ENCODE assay signal across 1 cellular context in genomic region chr3:127455541-127456450, GRCh38.
TF ChIP-seq lines count a peak whose summit lies in the region.

No MANE protein-coding gene starts in this region.

TF ChIP-seq in HepG2, 621 proteins besides CTCF, POLR2A, EP300 and RAD21 (continued from another document and continues in another):
- no peak for TF ChIP-seq ZHX2 (IDR thresholded peaks at IDR 0.05; ENCODE audit: low read depth)
- TF ChIP-seq ZHX2 (CRISPR knock-in tag; IDR thresholded peaks at IDR 0.05; ENCODE audit: borderline replicate concordance) = no peak
- TF ChIP-seq DPF2 (CRISPR knock-in tag; IDR thresholded peaks at IDR 0.05; ENCODE audit: borderline replicate concordance, low read depth) = no peak
- TF ChIP-seq ZNF546 (CRISPR knock-in tag; conservative IDR thresholded peaks at IDR 0.05) = no peak
- no peak for TF ChIP-seq ZNF512 (CRISPR knock-in tag; IDR thresholded peaks at IDR 0.05)
- no peak for TF ChIP-seq ZNF503 (CRISPR knock-in tag; IDR thresholded peaks at IDR 0.05)
- TF ChIP-seq NAIF1 (CRISPR knock-in tag; IDR thresholded peaks at IDR 0.05; ENCODE audit: borderline replicate concordance) = no peak
- peak; percentile 41 for TF ChIP-seq ZNF574 (CRISPR knock-in tag; IDR thresholded peaks at IDR 0.05)
- no peak for TF ChIP-seq POLR2AphosphoS5 (IDR thresholded peaks at IDR 0.05; ENCODE audit: low read depth, low read length)
- no peak for TF ChIP-seq E2F5 (CRISPR knock-in tag; conservative IDR thresholded peaks at IDR 0.05)
- no peak for TF ChIP-seq JUN (CRISPR knock-in tag; IDR thresholded peaks at IDR 0.05)
- no peak for TF ChIP-seq ZNF446 (CRISPR knock-in tag; IDR thresholded peaks at IDR 0.05)
- TF ChIP-seq ZNF598 (CRISPR knock-in tag; IDR thresholded peaks at IDR 0.05; ENCODE audit: borderline replicate concordance) = peak; percentile 23; the same call in 1 of the 2 replicates
- no peak for TF ChIP-seq ZKSCAN1 (IDR thresholded peaks at IDR 0.05; ENCODE audit: low read length)
- no peak for TF ChIP-seq ZNF652 (CRISPR knock-in tag; IDR thresholded peaks at IDR 0.05; ENCODE audit: borderline replicate concordance, low read depth)
- TF ChIP-seq ZNF430 (CRISPR knock-in tag; IDR thresholded peaks at IDR 0.05) = 0 out of 2 replicates have a peak, but pooled peaks have one; percentile 23
- no peak for TF ChIP-seq KLF11 (CRISPR knock-in tag; IDR thresholded peaks at IDR 0.05)
- 0 out of 2 replicates have a peak, but pooled peaks have one; percentile 57 for TF ChIP-seq ETV6 (CRISPR knock-in tag; conservative IDR thresholded peaks at IDR 0.05)
- TF ChIP-seq SRSF4 (IDR thresholded peaks at IDR 0.05; ENCODE audit: low read depth, low read length, poor library complexity, severe bottlenecking) = no peak
- peak; percentile 40; the same call in 1 of the 2 replicates for TF ChIP-seq TSC22D2 (CRISPR knock-in tag; IDR thresholded peaks at IDR 0.05; ENCODE audit: borderline replicate concordance)
- TF ChIP-seq MEIS2 (CRISPR knock-in tag; IDR thresholded peaks at IDR 0.05) = no peak
- TF ChIP-seq KLF13 (CRISPR knock-in tag; IDR thresholded peaks at IDR 0.05) = no peak
- TF ChIP-seq NR2F6 (IDR thresholded peaks at IDR 0.05) = no peak
- no peak for TF ChIP-seq NR2F6 (CRISPR knock-in tag; IDR thresholded peaks at IDR 0.05)
- TF ChIP-seq ZSCAN25 (CRISPR knock-in tag; IDR thresholded peaks at IDR 0.05) = no peak
- no peak for TF ChIP-seq ARNTL (CRISPR knock-in tag; IDR thresholded peaks at IDR 0.05)
- no peak for TF ChIP-seq ZNF552 (CRISPR knock-in tag; IDR thresholded peaks at IDR 0.05; ENCODE audit: borderline replicate concordance)
- no peak for TF ChIP-seq BRF2 (CRISPR knock-in tag; IDR thresholded peaks at IDR 0.05)
- TF ChIP-seq JDP2 (CRISPR knock-in tag; IDR thresholded peaks at IDR 0.05; ENCODE audit: borderline replicate concordance) = no peak
- no peak for TF ChIP-seq CAMTA2 (CRISPR knock-in tag; IDR thresholded peaks at IDR 0.05; ENCODE audit: borderline replicate concordance)
- TF ChIP-seq NRL (CRISPR knock-in tag; IDR thresholded peaks at IDR 0.05; ENCODE audit: borderline replicate concordance) = no peak; the same call in 1 of the 2 replicates
- no peak for TF ChIP-seq ZBTB34 (CRISPR knock-in tag; IDR thresholded peaks at IDR 0.05)
- no peak for TF ChIP-seq RNF2 (conservative IDR thresholded peaks at IDR 0.05; ENCODE audit: low read depth)
- TF ChIP-seq RAD51 (IDR thresholded peaks at IDR 0.05; ENCODE audit: borderline replicate concordance) = no peak
- no peak for TF ChIP-seq SNAPC5 (CRISPR knock-in tag; IDR thresholded peaks at IDR 0.05; ENCODE audit: borderline replicate concordance)
- no peak for TF ChIP-seq ZNF343 (CRISPR knock-in tag; IDR thresholded peaks at IDR 0.05)
- no peak for TF ChIP-seq NFE2L1 (CRISPR knock-in tag; IDR thresholded peaks at IDR 0.05; ENCODE audit: borderline replicate concordance)
- no peak for TF ChIP-seq ZNF160 (CRISPR knock-in tag; IDR thresholded peaks at IDR 0.05)
- TF ChIP-seq ZNF329 (CRISPR knock-in tag; IDR thresholded peaks at IDR 0.05; ENCODE audit: low read depth) = no peak
- TF ChIP-seq ZNF264 (CRISPR knock-in tag; IDR thresholded peaks at IDR 0.05) = no peak
- no peak for TF ChIP-seq SMAD3 (CRISPR knock-in tag; IDR thresholded peaks at IDR 0.05)
- no peak for TF ChIP-seq HES4 (CRISPR knock-in tag; IDR thresholded peaks at IDR 0.05; ENCODE audit: borderline replicate concordance)
- 0 out of 2 replicates have a peak, but pooled peaks have one; percentile 15 for TF ChIP-seq ZNF704 (CRISPR knock-in tag; IDR thresholded peaks at IDR 0.05; ENCODE audit: borderline replicate concordance)
- TF ChIP-seq IRF9 (CRISPR knock-in tag; IDR thresholded peaks at IDR 0.05; ENCODE audit: borderline replicate concordance) = peak; percentile 76; the same call in 1 of the 2 replicates
- no peak for TF ChIP-seq ZNF746 (CRISPR knock-in tag; IDR thresholded peaks at IDR 0.05)
- TF ChIP-seq ERF (CRISPR knock-in tag; IDR thresholded peaks at IDR 0.05) = no peak
- no peak for TF ChIP-seq RXRA (CRISPR knock-in tag; IDR thresholded peaks at IDR 0.05)
- TF ChIP-seq MED8 (CRISPR knock-in tag; IDR thresholded peaks at IDR 0.05; ENCODE audit: insufficient replicate concordance) = no peak
- TF ChIP-seq ZNF557 (CRISPR knock-in tag; IDR thresholded peaks at IDR 0.05) = no peak
- 0 out of 2 replicates have a peak, but pooled peaks have one; percentile 32 for TF ChIP-seq MAF1 (CRISPR knock-in tag; IDR thresholded peaks at IDR 0.05; ENCODE audit: borderline replicate concordance)
- no peak for TF ChIP-seq AHR (CRISPR knock-in tag; IDR thresholded peaks at IDR 0.05)
